ENCODE assay signal across 1 cellular context in genomic region chrX:150982786-150983525, GRCh38.
TF ChIP-seq lines count a peak whose summit lies in the region.

HMGB3 (plus strand) TSS chrX:150983335; CDS start chrX:150985600, 2,265 bp downstream.

TF ChIP-seq in HepG2, 621 proteins besides CTCF, POLR2A, EP300 and RAD21 (continued from another document and continues in another):
- TF ChIP-seq ZNF646 (CRISPR knock-in tag; IDR thresholded peaks at IDR 0.05) (no peak), ZNF629 (CRISPR knock-in tag; conservative IDR thresholded peaks at IDR 0.05) (no peak), RAD51 (IDR thresholded peaks at IDR 0.05; ENCODE audit: borderline replicate concordance) (no peak), ZNF552 (CRISPR knock-in tag; IDR thresholded peaks at IDR 0.05; ENCODE audit: borderline replicate concordance) (no peak), HNRNPH1 (optimal IDR thresholded peaks at IDR 0.05; ENCODE audit: low read depth, low read length) (no peak), SALL2 (CRISPR knock-in tag; IDR thresholded peaks at IDR 0.05) (0 out of 2 replicates have a peak, but pooled peaks have one; percentile 28), KDM2A (CRISPR knock-in tag; IDR thresholded peaks at IDR 0.05; ENCODE audit: borderline replicate concordance, low read depth) (no peak), NR2F2 (IDR thresholded peaks at IDR 0.05; ENCODE audit: borderline replicate concordance, low read depth) (no peak), MNT (IDR thresholded peaks at IDR 0.05) (no peak), NONO (IDR thresholded peaks at IDR 0.05) (no peak), NONO (CRISPR knock-in tag; conservative IDR thresholded peaks at IDR 0.05) (no peak), JARID2 (CRISPR knock-in tag; IDR thresholded peaks at IDR 0.05; ENCODE audit: insufficient replicate concordance) (no peak), TAF15 (IDR thresholded peaks at IDR 0.05; ENCODE audit: low read depth, low read length, poor library complexity, severe bottlenecking) (no peak), ZC3H13 (CRISPR knock-in tag; IDR thresholded peaks at IDR 0.05) (no peak), BCL6 (CRISPR knock-in tag; IDR thresholded peaks at IDR 0.05) (no peak), MXD1 (CRISPR knock-in tag; IDR thresholded peaks at IDR 0.05) (0 out of 2 replicates have a peak, but pooled peaks have one; percentile 35), ZSCAN12 (CRISPR knock-in tag; IDR thresholded peaks at IDR 0.05) (no peak), MED13 (CRISPR knock-in tag; IDR thresholded peaks at IDR 0.05) (no peak), ZNF614 (CRISPR knock-in tag; IDR thresholded peaks at IDR 0.05; ENCODE audit: borderline replicate concordance) (no peak), ZNF496 (CRISPR knock-in tag; IDR thresholded peaks at IDR 0.05; ENCODE audit: insufficient replicate concordance) (no peak), PHB2 (IDR thresholded peaks at IDR 0.05; ENCODE audit: partially characterized antibody) (no peak), RCOR2 (CRISPR knock-in tag; IDR thresholded peaks at IDR 0.05) (no peak), KDM3A (CRISPR knock-in tag; IDR thresholded peaks at IDR 0.05; ENCODE audit: low read depth) (no peak), ZNF281 (CRISPR knock-in tag; IDR thresholded peaks at IDR 0.05; ENCODE audit: borderline replicate concordance) (no peak), IKZF5 (CRISPR knock-in tag; IDR thresholded peaks at IDR 0.05) (no peak), ZNF143 (CRISPR knock-in tag; IDR thresholded peaks at IDR 0.05) (no peak), SRY (CRISPR knock-in tag; IDR thresholded peaks at IDR 0.05) (no peak), MIER2 (CRISPR knock-in tag; IDR thresholded peaks at IDR 0.05) (no peak), AHDC1 (CRISPR knock-in tag; IDR thresholded peaks at IDR 0.05; ENCODE audit: borderline replicate concordance) (no peak), ZFP62 (CRISPR knock-in tag; IDR thresholded peaks at IDR 0.05) (no peak), ZKSCAN1 (IDR thresholded peaks at IDR 0.05; ENCODE audit: low read length) (no peak), TFAP4 (IDR thresholded peaks at IDR 0.05; ENCODE audit: borderline replicate concordance, low read depth) (no peak)
- TF ChIP-seq, protein P1, sequence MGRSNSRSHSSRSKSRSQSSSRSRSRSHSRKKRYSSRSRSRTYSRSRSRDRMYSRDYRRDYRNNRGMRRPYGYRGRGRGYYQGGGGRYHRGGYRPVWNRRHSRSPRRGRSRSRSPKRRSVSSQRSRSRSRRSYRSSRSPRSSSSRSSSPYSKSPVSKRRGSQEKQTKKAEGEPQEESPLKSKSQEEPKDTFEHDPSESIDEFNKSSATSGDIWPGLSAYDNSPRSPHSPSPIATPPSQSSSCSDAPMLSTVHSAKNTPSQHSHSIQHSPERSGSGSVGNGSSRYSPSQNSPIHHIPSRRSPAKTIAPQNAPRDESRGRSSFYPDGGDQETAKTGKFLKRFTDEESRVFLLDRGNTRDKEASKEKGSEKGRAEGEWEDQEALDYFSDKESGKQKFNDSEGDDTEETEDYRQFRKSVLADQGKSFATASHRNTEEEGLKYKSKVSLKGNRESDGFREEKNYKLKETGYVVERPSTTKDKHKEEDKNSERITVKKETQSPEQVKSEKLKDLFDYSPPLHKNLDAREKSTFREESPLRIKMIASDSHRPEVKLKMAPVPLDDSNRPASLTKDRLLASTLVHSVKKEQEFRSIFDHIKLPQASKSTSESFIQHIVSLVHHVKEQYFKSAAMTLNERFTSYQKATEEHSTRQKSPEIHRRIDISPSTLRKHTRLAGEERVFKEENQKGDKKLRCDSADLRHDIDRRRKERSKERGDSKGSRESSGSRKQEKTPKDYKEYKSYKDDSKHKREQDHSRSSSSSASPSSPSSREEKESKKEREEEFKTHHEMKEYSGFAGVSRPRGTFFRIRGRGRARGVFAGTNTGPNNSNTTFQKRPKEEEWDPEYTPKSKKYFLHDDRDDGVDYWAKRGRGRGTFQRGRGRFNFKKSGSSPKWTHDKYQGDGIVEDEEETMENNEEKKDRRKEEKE (IDR thresholded peaks at IDR 0.05) = no peak
- TF ChIP-seq, protein P2, sequence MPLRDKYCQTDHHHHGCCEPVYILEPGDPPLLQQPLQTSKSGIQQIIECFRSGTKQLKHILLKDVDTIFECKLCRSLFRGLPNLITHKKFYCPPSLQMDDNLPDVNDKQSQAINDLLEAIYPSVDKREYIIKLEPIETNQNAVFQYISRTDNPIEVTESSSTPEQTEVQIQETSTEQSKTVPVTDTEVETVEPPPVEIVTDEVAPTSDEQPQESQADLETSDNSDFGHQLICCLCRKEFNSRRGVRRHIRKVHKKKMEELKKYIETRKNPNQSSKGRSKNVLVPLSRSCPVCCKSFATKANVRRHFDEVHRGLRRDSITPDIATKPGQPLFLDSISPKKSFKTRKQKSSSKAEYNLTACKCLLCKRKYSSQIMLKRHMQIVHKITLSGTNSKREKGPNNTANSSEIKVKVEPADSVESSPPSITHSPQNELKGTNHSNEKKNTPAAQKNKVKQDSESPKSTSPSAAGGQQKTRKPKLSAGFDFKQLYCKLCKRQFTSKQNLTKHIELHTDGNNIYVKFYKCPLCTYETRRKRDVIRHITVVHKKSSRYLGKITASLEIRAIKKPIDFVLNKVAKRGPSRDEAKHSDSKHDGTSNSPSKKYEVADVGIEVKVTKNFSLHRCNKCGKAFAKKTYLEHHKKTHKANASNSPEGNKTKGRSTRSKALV (CRISPR knock-in tag; IDR thresholded peaks at IDR 0.05) = no peak
